In the genomic region with DNA sequence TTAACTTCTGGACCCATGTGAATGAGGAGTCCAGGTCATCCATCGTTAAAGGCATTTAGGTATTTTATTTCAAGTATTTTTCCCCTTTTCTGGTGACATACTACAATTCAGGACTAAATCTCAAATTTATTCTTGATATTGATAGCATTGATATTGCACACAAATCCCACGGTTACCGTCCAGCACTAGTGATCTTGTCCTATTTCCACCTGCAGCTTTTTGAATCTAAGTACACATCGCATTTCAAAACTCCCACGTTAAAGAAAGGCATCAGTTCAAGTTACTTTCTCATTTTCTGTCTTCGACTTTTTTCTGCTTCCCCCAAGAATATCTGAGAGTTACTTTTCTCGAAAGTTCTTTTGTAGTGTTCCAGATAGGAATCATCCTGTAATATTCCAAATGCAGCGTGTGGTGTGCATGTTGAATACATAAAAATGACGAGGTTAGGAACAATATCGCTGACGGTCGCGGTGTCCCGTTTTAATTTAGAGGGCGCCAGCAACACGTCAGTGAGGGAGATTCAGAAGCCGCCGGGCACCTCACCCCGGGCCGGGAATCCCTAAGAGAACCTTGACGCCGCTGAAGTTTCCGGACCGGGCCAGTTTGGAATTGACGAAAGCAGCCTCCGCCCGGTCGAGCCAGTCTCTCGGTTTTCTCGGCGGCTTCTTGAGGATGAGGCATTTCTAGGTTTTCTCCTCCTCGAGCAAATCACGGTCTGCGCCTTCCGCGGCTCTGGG, we compare ENCODE assay signal across 3 cellular contexts.
TF ChIP-seq lines count a peak whose summit lies in the region.

No MANE protein-coding gene starts in this region.

TF ChIP-seq in A549, 52 proteins besides CTCF, POLR2A, EP300 and RAD21:
- TF ChIP-seq GATA3 (IDR thresholded peaks at IDR 0.05; ENCODE audit: borderline replicate concordance) (no peak), ZFP36 (IDR thresholded peaks at IDR 0.05; ENCODE audit: borderline replicate concordance, partially characterized antibody) (no peak), EHMT2 (IDR thresholded peaks at IDR 0.05; ENCODE audit: low read depth) (no peak), FOSB (CRISPR knock-in tag; IDR thresholded peaks at IDR 0.05) (no peak), SREBF2 (IDR thresholded peaks at IDR 0.05) (no peak), RFX5 (IDR thresholded peaks at IDR 0.05) (no peak), PHF8 (IDR thresholded peaks at IDR 0.05; ENCODE audit: borderline replicate concordance, low read depth) (no peak), TFCP2L1 (CRISPR knock-in tag; IDR thresholded peaks at IDR 0.05) (no peak), TP53 (CRISPR knock-in tag; IDR thresholded peaks at IDR 0.05) (no peak)
- TF ChIP-seq, protein P1, sequence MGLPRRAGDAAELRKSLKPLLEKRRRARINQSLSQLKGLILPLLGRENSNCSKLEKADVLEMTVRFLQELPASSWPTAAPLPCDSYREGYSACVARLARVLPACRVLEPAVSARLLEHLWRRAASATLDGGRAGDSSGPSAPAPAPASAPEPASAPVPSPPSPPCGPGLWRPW (IDR thresholded peaks at IDR 0.05) = no peak
- TF ChIP-seq, protein P2, sequence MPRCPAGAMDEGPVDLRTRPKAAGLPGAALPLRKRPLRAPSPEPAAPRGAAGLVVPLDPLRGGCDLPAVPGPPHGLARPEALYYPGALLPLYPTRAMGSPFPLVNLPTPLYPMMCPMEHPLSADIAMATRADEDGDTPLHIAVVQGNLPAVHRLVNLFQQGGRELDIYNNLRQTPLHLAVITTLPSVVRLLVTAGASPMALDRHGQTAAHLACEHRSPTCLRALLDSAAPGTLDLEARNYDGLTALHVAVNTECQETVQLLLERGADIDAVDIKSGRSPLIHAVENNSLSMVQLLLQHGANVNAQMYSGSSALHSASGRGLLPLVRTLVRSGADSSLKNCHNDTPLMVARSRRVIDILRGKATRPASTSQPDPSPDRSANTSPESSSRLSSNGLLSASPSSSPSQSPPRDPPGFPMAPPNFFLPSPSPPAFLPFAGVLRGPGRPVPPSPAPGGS (IDR thresholded peaks at IDR 0.05) = no peak
TF ChIP-seq in A549: peak in this region for 0.

TF ChIP-seq in GM12878, 131 proteins besides CTCF, POLR2A, EP300 and RAD21:
- TF ChIP-seq IRF4 (IDR thresholded peaks at IDR 0.05; ENCODE audit: low read depth, low read length) (no peak), IKZF2 (IDR thresholded peaks at IDR 0.05) (peak in 1 of 2 experiments; percentile 18; a peak in 1 of 4 replicates), RUNX3 (IDR thresholded peaks at IDR 0.05; ENCODE audit: low read length) (peak; percentile 12; the same call in 1 of the 2 replicates), POLR2AphosphoS2 (IDR thresholded peaks at IDR 0.05; ENCODE audit: low read depth, low read length) (no peak), ETV6 (conservative IDR thresholded peaks at IDR 0.05 in 1 of 2, IDR thresholded peaks at IDR 0.05 in 1 of 2; ENCODE audit: borderline replicate concordance in 1 of 2, low read depth in 1 of 2) (0 out of 4 replicates have a peak, but pooled peaks of 1 of the 2 experiments have one; percentile 20), CREB1 (IDR thresholded peaks at IDR 0.05; ENCODE audit: low read depth) (peak; percentile 19; the same call in 1 of the 2 replicates)
- TF ChIP-seq, protein P3, sequence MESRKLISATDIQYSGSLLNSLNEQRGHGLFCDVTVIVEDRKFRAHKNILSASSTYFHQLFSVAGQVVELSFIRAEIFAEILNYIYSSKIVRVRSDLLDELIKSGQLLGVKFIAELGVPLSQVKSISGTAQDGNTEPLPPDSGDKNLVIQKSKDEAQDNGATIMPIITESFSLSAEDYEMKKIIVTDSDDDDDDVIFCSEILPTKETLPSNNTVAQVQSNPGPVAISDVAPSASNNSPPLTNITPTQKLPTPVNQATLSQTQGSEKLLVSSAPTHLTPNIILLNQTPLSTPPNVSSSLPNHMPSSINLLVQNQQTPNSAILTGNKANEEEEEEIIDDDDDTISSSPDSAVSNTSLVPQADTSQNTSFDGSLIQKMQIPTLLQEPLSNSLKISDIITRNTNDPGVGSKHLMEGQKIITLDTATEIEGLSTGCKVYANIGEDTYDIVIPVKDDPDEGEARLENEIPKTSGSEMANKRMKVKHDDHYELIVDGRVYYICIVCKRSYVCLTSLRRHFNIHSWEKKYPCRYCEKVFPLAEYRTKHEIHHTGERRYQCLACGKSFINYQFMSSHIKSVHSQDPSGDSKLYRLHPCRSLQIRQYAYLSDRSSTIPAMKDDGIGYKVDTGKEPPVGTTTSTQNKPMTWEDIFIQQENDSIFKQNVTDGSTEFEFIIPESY (IDR thresholded peaks at IDR 0.05) = peak; percentile 84
- TF ChIP-seq, protein P4, sequence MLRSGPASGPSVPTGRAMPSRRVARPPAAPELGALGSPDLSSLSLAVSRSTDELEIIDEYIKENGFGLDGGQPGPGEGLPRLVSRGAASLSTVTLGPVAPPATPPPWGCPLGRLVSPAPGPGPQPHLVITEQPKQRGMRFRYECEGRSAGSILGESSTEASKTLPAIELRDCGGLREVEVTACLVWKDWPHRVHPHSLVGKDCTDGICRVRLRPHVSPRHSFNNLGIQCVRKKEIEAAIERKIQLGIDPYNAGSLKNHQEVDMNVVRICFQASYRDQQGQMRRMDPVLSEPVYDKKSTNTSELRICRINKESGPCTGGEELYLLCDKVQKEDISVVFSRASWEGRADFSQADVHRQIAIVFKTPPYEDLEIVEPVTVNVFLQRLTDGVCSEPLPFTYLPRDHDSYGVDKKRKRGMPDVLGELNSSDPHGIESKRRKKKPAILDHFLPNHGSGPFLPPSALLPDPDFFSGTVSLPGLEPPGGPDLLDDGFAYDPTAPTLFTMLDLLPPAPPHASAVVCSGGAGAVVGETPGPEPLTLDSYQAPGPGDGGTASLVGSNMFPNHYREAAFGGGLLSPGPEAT (IDR thresholded peaks at IDR 0.05; ENCODE audit: low read depth) = 0 out of 2 replicates have a peak, but pooled peaks have one; percentile 12

TF ChIP-seq in HEK293T, 16 proteins besides CTCF, POLR2A, EP300 and RAD21:
- TF ChIP-seq NFRKB (IDR thresholded peaks at IDR 0.05) (no peak), FOXK2 (IDR thresholded peaks at IDR 0.05) (no peak), BHLHE40 (IDR thresholded peaks at IDR 0.05; ENCODE audit: borderline replicate concordance) (no peak), L3MBTL2 (conservative IDR thresholded peaks at IDR 0.05) (no peak), ZNF384 (IDR thresholded peaks at IDR 0.05) (no peak), TARDBP (IDR thresholded peaks at IDR 0.05) (no peak), SP1 (IDR thresholded peaks at IDR 0.05) (no peak), ELF4 (IDR thresholded peaks at IDR 0.05) (no peak)
